Comparison of ENCODE assay signal across 14 cellular contexts in the genomic region with DNA sequence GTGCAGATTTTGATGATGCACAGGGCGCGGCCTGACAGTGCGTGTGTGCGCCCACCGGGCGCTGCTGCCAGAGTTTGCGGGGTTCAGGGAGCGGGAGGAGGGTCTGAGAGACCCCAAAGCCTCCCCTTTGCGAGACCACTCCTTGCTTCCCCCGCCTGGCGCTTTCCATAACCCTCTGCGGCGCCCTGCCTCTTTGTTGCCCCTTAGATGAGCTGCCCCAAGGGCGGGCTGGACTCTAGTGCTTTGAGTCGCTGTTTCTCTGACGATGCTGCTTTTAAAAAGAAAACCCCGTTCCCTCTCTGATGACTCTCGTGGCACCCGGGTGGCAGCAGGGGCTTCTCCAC. TPM values are rescaled to one million over a fixed set of nuclear protein-coding genes. Genes with fewer than 3 reads are reported as not detected.
DNase-seq lines count a peak whose midpoint lies in the region; ATAC-seq and TF ChIP-seq lines count a peak whose summit lies in the region.
"Had no signal": no experiment of that assay in that cellular context is flagged by ENCODE, and none has a peak within 500 bp of the region (broad histone marks: within the 10 kb centered on the region; RNA-seq: fewer than 3 reads in every experiment).

No MANE protein-coding gene starts in this region.

- peak overlapping the region; percentile 54 for H3K27ac Mint-ChIP-seq in T-helper 17 cell
- H3K27ac Mint-ChIP-seq in naive B cell = peak overlapping the region in 4 of 6 donors; percentile 81 to 98 (median 96)
- peak overlapping the region; percentile 90 for H3K27ac Mint-ChIP-seq in stimulated activated naive B cell treated with anti-CD40 and anti-IgM and Interleukin-4, amounts not matched to agents 10 μg/mL and 1 μg/mL and 100 μg/mL, for 72 hours
- H3K27ac Mint-ChIP-seq: CD4-positive, alpha-beta memory T cell had no signal

- TF ChIP-seq POLR2A in gastrocnemius medialis (IDR thresholded peaks at IDR 0.05) (no peak), spleen (IDR thresholded peaks at IDR 0.05) (no peak)

- H3K4me3 ChIP-seq in H7 (ENCODE audit: insufficient read depth, low read depth, low read length) = no peak overlapping the region
- H3K4me3 ChIP-seq in gastrocnemius medialis = no peak overlapping the region
- no peak overlapping the region for H3K4me3 ChIP-seq in spleen

- H3K4me1 Mint-ChIP-seq in T-helper 17 cell (peaks cover 27% of the 10 kb centered on the region), naive B cell (peaks cover 36 to 56% (median 52%) of the 10 kb centered on the region in 3 donors)
- H3K4me1 Mint-ChIP-seq in stimulated activated naive B cell treated with anti-CD40 and anti-IgM and Interleukin-4, amounts not matched to agents 10 μg/mL and 1 μg/mL and 100 μg/mL, for 72 hours = peaks cover 36 to 49% of the 10 kb centered on the region in 2 donors

- H3K27ac ChIP-seq in gastrocnemius medialis (no peak overlapping the region), spleen (no peak overlapping the region)

- H3K27me3 Mint-ChIP-seq in T-helper 17 cell (peaks cover 77% of the 10 kb centered on the region), naive B cell (peaks cover 43 to 79% (median 69%) of the 10 kb centered on the region in 3 donors)
- peaks cover 66 to 77% of the 10 kb centered on the region in 2 donors for H3K27me3 Mint-ChIP-seq in stimulated activated naive B cell treated with anti-CD40 and anti-IgM and Interleukin-4, amounts not matched to agents 10 μg/mL and 1 μg/mL and 100 μg/mL, for 72 hours

- intact Hi-C loops in gastrocnemius medialis (cut with DNase I; ENCODE audit: low total_unique reads) = no loop called here
- intact Hi-C loops in spleen (cut with DNase I; ENCODE audit: low total_unique reads) = no loop called here

- H3K9me3 Mint-ChIP-seq in naive B cell = peaks cover 0 to 38% (median 29%) of the 10 kb centered on the region in 7 donors
- peaks cover 3 to 14% of the 10 kb centered on the region in 2 donors for H3K9me3 Mint-ChIP-seq in stimulated activated naive B cell treated with anti-CD40 and anti-IgM and Interleukin-4, amounts not matched to agents 10 μg/mL and 1 μg/mL and 100 μg/mL, for 72 hours

- TF ChIP-seq CTCF in gastrocnemius medialis (IDR thresholded peaks at IDR 0.05 in 4 of 5, conservative IDR thresholded peaks at IDR 0.05 in 1 of 5) = no peak
- no peak for TF ChIP-seq CTCF in spleen (IDR thresholded peaks at IDR 0.05 in 8 of 11, conservative IDR thresholded peaks at IDR 0.05 in 3 of 11)

- no peak for ATAC-seq in T-helper 17 cell
- ATAC-seq in naive B cell (ENCODE audit: low read depth in 2 of 2) = no peak
- no peak for ATAC-seq in stimulated activated naive B cell treated with anti-CD40 and anti-IgM and Interleukin-4, amounts not matched to agents 10 μg/mL and 1 μg/mL and 100 μg/mL, for 72 hours (replicated peaks)
- ATAC-seq in gastrocnemius medialis = no peak
- ATAC-seq: HCT116, PC-3 had no signal

- in situ Hi-C loops in gastrocnemius medialis (cut with MboI; ENCODE audit: low sequenced_read_pairs in 4 of 4) = no loop called here

- H3K36me3 ChIP-seq in H7 (replicated peaks; ENCODE audit: control insufficient read depth, insufficient read depth, low read length) (no peaks in the 10 kb centered on the region), gastrocnemius medialis (no peaks in the 10 kb centered on the region), spleen (no peaks in the 10 kb centered on the region)

- H3K4me1 ChIP-seq in gastrocnemius medialis (peaks cover 5 to 18% of the 10 kb centered on the region in 2 donors), spleen (peaks cover 3 to 73% (median 35%) of the 10 kb centered on the region in 6 donors)

- WGBS in spleen, 5 donors = 10 to 24% (median 17%) methylated on average over 12 to 19 of the region's 19 CpGs

- H3K36me3 Mint-ChIP-seq in T-helper 17 cell (ENCODE audit: low read depth) = peaks cover 2% of the 10 kb centered on the region
- H3K36me3 Mint-ChIP-seq in naive B cell = peaks cover 0 to 25% of the 10 kb centered on the region in 2 donors
- H3K36me3 Mint-ChIP-seq in stimulated activated naive B cell treated with anti-CD40 and anti-IgM and Interleukin-4, amounts not matched to agents 10 μg/mL and 1 μg/mL and 100 μg/mL, for 72 hours = peaks cover 6 to 16% of the 10 kb centered on the region in 2 donors
- H3K36me3 Mint-ChIP-seq: CD4-positive, alpha-beta memory T cell had no signal

- DNase-seq in H7 = peak; percentile 55
- no peak for DNase-seq in T-helper 17 cell
- no peak for DNase-seq in naive B cell
- no peak for DNase-seq in stimulated activated naive B cell treated with anti-CD40 and anti-IgM and Interleukin-4, amounts not matched to agents 10 μg/mL and 1 μg/mL and 100 μg/mL, for 72 hours
- no peak for DNase-seq in gastrocnemius medialis
- DNase-seq in spleen = no peak
- no peak for DNase-seq in putamen (ENCODE audit: low spot score)
- DNase-seq: CD4-positive, alpha-beta memory T cell; NCI-H1930; NCI-H2171 treated with DMSO at 0.1 percent for 48 hours; NCI-H446 treated with DMSO at 0.1 percent for 48 hours; NCI-H748 treated with DMSO at 0.1 percent for 48 hours; PC-3 had no signal

- no peak overlapping the region for H3K4me3 Mint-ChIP-seq in T-helper 17 cell
- H3K4me3 Mint-ChIP-seq in naive B cell = peak overlapping the region in 5 of 8 donors; percentile 75 to 82 (median 77)
- peak overlapping the region in 1 of 2 donors; percentile 4 for H3K4me3 Mint-ChIP-seq in stimulated activated naive B cell treated with anti-CD40 and anti-IgM and Interleukin-4, amounts not matched to agents 10 μg/mL and 1 μg/mL and 100 μg/mL, for 72 hours

- H3K9me3 ChIP-seq in T-helper 17 cell (ENCODE audit: control insufficient read depth, low read length, poor library complexity, severe bottlenecking) (no peaks in the 10 kb centered on the region), gastrocnemius medialis (no peaks in the 10 kb centered on the region), spleen (peaks cover 0 to 14% (median 0%) of the 10 kb centered on the region in 8 donors)

- peaks cover 100% of the 10 kb centered on the region for H3K27me3 ChIP-seq in H7 (ENCODE audit: control insufficient read depth, insufficient read depth, low read length)
- H3K27me3 ChIP-seq in gastrocnemius medialis = peaks cover 94 to 99% (median 98%) of the 10 kb centered on the region in 3 donors
- peaks cover 10 to 100% (median 100%) of the 10 kb centered on the region in 7 donors for H3K27me3 ChIP-seq in spleen (replicated peaks in 1 of 7)

RNA-seq across cellular contexts. Expression of a gene that starts 9.9 kb away (rescaled TPM):
- total RNA-seq in H7 (2014; rRNA removed; shearing (Covaris generic)) = 0.07 and 0.67 TPM in 2 replicates
- not detected for total RNA-seq in T-helper 17 cell
- polyA plus RNA-seq in naive B cell (ENCODE audit: low read depth in 6 of 6) = not detected
- total RNA-seq in gastrocnemius medialis = 1 to 10 TPM; 1.2 to 4.4 (median 2.5) TPM
- 1 to 10 TPM; 2.8 to 6.8 (median 5.2) TPM for total RNA-seq in spleen
- 1 to 10 TPM; 1.1 to 2.6 (median 2.0) TPM for polyA plus RNA-seq in spleen
- total RNA-seq: CD4-positive, alpha-beta memory T cell had no signal
- polyA plus RNA-seq: CD4-positive, alpha-beta memory T cell had no signal
